ENCODE assay signal across 1 cellular context in the genomic region with DNA sequence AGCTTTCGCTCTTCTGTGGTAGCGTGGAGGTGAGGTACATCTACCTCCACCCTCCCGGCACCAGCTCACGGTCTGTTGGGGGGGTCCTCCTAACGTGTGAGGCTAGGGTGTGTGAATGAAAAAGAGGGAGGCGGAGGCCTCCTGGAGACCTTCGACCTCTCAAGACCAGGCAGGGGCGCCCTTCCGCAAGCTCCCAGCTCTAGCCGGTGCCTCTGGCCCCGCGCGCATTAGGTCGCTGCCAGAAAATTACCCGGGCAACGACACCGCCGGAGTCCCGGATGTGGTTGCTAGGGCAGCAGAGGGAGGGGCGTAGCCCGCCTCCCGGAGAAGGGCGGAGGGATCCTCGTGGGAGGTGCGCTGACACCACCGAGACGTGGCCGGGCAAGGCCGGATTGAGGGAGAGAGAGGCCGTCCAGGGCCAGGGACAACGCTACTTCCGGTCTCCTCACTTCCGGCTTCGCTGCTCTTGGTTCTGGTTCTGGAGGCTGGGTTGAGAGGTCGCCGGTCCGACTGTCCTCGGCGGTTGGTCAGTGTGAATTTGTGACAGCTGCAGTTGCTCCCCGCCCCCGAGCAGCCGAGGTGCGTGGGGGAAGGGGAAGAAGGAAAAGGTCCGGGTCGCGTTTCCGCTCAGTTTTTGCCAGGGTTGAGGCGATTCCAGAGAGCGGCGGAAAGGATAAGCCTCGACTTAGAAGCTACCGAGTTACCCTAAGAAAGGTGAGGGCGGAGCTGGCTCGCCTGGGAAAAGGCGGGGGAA.
TF ChIP-seq lines count a peak whose summit lies in the region.

A gene with protein sequence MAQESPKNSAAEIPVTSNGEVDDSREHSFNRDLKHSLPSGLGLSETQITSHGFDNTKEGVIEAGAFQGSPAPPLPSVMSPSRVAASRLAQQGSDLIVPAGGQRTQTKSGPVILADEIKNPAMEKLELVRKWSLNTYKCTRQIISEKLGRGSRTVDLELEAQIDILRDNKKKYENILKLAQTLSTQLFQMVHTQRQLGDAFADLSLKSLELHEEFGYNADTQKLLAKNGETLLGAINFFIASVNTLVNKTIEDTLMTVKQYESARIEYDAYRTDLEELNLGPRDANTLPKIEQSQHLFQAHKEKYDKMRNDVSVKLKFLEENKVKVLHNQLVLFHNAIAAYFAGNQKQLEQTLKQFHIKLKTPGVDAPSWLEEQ (plus strand): TSS at position 442 of the 754 bp plus-strand sequence. CDS start 49,680 bp downstream, outside the sequence.
A gene (minus strand): TSS at position 218 of the 754 bp plus-strand sequence. CDS start 8,726 bp downstream, outside the sequence.

TF ChIP-seq in GM12878, 131 proteins besides CTCF, POLR2A, EP300 and RAD21 (continued from another document):
- TF ChIP-seq NBN (IDR thresholded peaks at IDR 0.05) (peak; percentile 93), ESRRA (IDR thresholded peaks at IDR 0.05; ENCODE audit: low read length) (peak; percentile 6; the same call in 1 of the 2 replicates), MEF2B (IDR thresholded peaks at IDR 0.05; ENCODE audit: partially characterized antibody, poor library complexity, severe bottlenecking) (peak; percentile 62), MXI1 (IDR thresholded peaks at IDR 0.05; ENCODE audit: low read depth, low read length) (peak; percentile 97), IRF4 (IDR thresholded peaks at IDR 0.05; ENCODE audit: low read depth, low read length) (no peak; the same call in 1 of the 2 replicates), CREB1 (IDR thresholded peaks at IDR 0.05; ENCODE audit: low read depth) (peak; percentile 84; the same call in 1 of the 2 replicates), RCOR1 (conservative IDR thresholded peaks at IDR 0.05; ENCODE audit: low read depth, low read length) (no peak), TCF7 (IDR thresholded peaks at IDR 0.05; ENCODE audit: borderline replicate concordance) (no peak), HDGF (IDR thresholded peaks at IDR 0.05) (peak; percentile 88; the same call in 1 of the 2 replicates), RBBP5 (conservative IDR thresholded peaks at IDR 0.05) (no peak; the same call in 1 of the 2 replicates), SIN3A (IDR thresholded peaks at IDR 0.05; ENCODE audit: low read depth, low read length) (peak; percentile 59; the same call in 1 of the 2 replicates), RUNX3 (IDR thresholded peaks at IDR 0.05; ENCODE audit: low read length) (peak; percentile 73), BHLHE40 (IDR thresholded peaks at IDR 0.05; ENCODE audit: borderline replicate concordance in 1 of 2, low read depth in 2 of 2, low read length in 1 of 2) (peak in 1 of 2 experiments; percentile 16; a peak in 2 of 4 replicates), PAX5 (IDR thresholded peaks at IDR 0.05; ENCODE audit: borderline replicate concordance, low read depth, low read length) (peak; percentile 51; the same call in 1 of the 2 replicates)
- TF ChIP-seq, protein P1, sequence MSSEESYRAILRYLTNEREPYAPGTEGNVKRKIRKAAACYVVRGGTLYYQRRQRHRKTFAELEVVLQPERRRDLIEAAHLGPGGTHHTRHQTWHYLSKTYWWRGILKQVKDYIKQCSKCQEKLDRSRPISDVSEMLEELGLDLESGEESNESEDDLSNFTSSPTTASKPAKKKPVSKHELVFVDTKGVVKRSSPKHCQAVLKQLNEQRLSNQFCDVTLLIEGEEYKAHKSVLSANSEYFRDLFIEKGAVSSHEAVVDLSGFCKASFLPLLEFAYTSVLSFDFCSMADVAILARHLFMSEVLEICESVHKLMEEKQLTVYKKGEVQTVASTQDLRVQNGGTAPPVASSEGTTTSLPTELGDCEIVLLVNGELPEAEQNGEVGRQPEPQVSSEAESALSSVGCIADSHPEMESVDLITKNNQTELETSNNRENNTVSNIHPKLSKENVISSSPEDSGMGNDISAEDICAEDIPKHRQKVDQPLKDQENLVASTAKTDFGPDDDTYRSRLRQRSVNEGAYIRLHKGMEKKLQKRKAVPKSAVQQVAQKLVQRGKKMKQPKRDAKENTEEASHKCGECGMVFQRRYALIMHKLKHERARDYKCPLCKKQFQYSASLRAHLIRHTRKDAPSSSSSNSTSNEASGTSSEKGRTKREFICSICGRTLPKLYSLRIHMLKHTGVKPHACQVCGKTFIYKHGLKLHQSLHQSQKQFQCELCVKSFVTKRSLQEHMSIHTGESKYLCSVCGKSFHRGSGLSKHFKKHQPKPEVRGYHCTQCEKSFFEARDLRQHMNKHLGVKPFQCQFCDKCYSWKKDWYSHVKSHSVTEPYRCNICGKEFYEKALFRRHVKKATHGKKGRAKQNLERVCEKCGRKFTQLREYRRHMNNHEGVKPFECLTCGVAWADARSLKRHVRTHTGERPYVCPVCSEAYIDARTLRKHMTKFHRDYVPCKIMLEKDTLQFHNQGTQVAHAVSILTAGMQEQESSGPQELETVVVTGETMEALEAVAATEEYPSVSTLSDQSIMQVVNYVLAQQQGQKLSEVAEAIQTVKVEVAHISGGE (CRISPR knock-in tag; IDR thresholded peaks at IDR 0.05), result 0 out of 2 replicates have a peak, but pooled peaks have one; percentile 36
- TF ChIP-seq, protein P2, sequence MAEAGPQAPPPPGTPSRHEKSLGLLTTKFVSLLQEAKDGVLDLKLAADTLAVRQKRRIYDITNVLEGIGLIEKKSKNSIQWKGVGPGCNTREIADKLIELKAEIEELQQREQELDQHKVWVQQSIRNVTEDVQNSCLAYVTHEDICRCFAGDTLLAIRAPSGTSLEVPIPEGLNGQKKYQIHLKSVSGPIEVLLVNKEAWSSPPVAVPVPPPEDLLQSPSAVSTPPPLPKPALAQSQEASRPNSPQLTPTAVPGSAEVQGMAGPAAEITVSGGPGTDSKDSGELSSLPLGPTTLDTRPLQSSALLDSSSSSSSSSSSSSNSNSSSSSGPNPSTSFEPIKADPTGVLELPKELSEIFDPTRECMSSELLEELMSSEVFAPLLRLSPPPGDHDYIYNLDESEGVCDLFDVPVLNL (IDR thresholded peaks at IDR 0.05; ENCODE audit: low read depth, low read length), result 0 out of 2 replicates have a peak, but pooled peaks have one; percentile 3
- TF ChIP-seq, protein P3, sequence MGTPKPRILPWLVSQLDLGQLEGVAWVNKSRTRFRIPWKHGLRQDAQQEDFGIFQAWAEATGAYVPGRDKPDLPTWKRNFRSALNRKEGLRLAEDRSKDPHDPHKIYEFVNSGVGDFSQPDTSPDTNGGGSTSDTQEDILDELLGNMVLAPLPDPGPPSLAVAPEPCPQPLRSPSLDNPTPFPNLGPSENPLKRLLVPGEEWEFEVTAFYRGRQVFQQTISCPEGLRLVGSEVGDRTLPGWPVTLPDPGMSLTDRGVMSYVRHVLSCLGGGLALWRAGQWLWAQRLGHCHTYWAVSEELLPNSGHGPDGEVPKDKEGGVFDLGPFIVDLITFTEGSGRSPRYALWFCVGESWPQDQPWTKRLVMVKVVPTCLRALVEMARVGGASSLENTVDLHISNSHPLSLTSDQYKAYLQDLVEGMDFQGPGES (IDR thresholded peaks at IDR 0.05), result no peak
- TF ChIP-seq, protein P4, sequence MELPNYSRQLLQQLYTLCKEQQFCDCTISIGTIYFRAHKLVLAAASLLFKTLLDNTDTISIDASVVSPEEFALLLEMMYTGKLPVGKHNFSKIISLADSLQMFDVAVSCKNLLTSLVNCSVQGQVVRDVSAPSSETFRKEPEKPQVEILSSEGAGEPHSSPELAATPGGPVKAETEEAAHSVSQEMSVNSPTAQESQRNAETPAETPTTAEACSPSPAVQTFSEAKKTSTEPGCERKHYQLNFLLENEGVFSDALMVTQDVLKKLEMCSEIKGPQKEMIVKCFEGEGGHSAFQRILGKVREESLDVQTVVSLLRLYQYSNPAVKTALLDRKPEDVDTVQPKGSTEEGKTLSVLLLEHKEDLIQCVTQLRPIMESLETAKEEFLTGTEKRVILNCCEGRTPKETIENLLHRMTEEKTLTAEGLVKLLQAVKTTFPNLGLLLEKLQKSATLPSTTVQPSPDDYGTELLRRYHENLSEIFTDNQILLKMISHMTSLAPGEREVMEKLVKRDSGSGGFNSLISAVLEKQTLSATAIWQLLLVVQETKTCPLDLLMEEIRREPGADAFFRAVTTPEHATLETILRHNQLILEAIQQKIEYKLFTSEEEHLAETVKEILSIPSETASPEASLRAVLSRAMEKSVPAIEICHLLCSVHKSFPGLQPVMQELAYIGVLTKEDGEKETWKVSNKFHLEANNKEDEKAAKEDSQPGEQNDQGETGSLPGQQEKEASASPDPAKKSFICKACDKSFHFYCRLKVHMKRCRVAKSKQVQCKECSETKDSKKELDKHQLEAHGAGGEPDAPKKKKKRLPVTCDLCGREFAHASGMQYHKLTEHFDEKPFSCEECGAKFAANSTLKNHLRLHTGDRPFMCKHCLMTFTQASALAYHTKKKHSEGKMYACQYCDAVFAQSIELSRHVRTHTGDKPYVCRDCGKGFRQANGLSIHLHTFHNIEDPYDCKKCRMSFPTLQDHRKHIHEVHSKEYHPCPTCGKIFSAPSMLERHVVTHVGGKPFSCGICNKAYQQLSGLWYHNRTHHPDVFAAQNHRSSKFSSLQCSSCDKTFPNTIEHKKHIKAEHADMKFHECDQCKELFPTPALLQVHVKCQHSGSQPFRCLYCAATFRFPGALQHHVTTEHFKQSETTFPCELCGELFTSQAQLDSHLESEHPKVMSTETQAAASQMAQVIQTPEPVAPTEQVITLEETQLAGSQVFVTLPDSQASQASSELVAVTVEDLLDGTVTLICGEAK (IDR thresholded peaks at IDR 0.05; ENCODE audit: borderline replicate concordance), result peak; percentile 95
- TF ChIP-seq, protein P5, sequence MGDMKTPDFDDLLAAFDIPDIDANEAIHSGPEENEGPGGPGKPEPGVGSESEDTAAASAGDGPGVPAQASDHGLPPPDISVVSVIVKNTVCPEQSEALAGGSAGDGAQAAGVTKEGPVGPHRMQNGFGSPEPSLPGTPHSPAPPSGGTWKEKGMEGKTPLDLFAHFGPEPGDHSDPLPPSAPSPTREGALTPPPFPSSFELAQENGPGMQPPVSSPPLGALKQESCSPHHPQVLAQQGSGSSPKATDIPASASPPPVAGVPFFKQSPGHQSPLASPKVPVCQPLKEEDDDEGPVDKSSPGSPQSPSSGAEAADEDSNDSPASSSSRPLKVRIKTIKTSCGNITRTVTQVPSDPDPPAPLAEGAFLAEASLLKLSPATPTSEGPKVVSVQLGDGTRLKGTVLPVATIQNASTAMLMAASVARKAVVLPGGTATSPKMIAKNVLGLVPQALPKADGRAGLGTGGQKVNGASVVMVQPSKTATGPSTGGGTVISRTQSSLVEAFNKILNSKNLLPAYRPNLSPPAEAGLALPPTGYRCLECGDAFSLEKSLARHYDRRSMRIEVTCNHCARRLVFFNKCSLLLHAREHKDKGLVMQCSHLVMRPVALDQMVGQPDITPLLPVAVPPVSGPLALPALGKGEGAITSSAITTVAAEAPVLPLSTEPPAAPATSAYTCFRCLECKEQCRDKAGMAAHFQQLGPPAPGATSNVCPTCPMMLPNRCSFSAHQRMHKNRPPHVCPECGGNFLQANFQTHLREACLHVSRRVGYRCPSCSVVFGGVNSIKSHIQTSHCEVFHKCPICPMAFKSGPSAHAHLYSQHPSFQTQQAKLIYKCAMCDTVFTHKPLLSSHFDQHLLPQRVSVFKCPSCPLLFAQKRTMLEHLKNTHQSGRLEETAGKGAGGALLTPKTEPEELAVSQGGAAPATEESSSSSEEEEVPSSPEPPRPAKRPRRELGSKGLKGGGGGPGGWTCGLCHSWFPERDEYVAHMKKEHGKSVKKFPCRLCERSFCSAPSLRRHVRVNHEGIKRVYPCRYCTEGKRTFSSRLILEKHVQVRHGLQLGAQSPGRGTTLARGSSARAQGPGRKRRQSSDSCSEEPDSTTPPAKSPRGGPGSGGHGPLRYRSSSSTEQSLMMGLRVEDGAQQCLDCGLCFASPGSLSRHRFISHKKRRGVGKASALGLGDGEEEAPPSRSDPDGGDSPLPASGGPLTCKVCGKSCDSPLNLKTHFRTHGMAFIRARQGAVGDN (IDR thresholded peaks at IDR 0.05), result peak; percentile 65
